8 cellular contexts compared by ENCODE assay signal in genomic region chr6:154615483-154616025, GRCh38.
DNase-seq lines count a peak whose midpoint lies in the region; ATAC-seq, FAIRE-seq and TF ChIP-seq lines count a peak whose summit lies in the region.

No MANE protein-coding gene starts in this region.

- no peak overlapping the region for H4K5ac ChIP-seq in H1 (ENCODE audit: insufficient read length, low read depth, low read length)

- no peaks in the 10 kb centered on the region for H3K23me2 ChIP-seq in H1 (ENCODE audit: low read depth, low read length)

- peak; percentile 23 to 43; a peak in 2 of 4 replicates for TF ChIP-seq RAD21 in H1 (IDR thresholded peaks at IDR 0.05 in 1 of 2, conservative IDR thresholded peaks at IDR 0.05 in 1 of 2; ENCODE audit: low read depth in 2 of 2, low read length in 2 of 2)

- H3K18ac ChIP-seq in H1 (ENCODE audit: extremely low read depth, low read length) = no peak overlapping the region

- H3K4me1 ChIP-seq in H1 (replicated peaks in 1 of 4; ENCODE audit: control insufficient read depth in 3 of 4, insufficient read depth in 4 of 4, low read length in 3 of 4) = no peaks in the 10 kb centered on the region

- no peak overlapping the region for H2BK15ac ChIP-seq in H1 (ENCODE audit: low read length)

- DNase-seq in H7 = peak; percentile 53
- peak; percentile 98 for DNase-seq in NCI-H69 (lab: John Stamatoyannopoulos, UW)
- no peak for DNase-seq in H1 (ENCODE audit: low read depth in 1 of 2, low spot score in 2 of 2)
- peak; percentile 53 for DNase-seq in non-pigmented ciliary epithelial cell (ENCODE audit: low read depth)

- H2AFZ ChIP-seq in H1 (ENCODE audit: low read length) = no peak overlapping the region

- no peak for TF ChIP-seq EP300 in H1 (IDR thresholded peaks at IDR 0.05; ENCODE audit: borderline replicate concordance in 1 of 2, low read depth in 2 of 2, low read length in 2 of 2)

- H2AK5ac ChIP-seq in H1 (ENCODE audit: low read depth, low read length) = no peak overlapping the region

- CTCF ChIA-PET in H1 (lab: Charles Lee; ENCODE audit: partially characterized antibody) = interaction anchor here (0.8 to 1.7 kb wide), 5 partner anchors 11 to 116 kb away, joined by 3 to 6 read pairs (median 3); no protein-coding TSS in a partner anchor

- no peak overlapping the region for H3K27ac ChIP-seq in H1 (ENCODE audit: low read depth, low read length)

- no peak overlapping the region for H3K23ac ChIP-seq in H1 (ENCODE audit: insufficient read length)

- no peak overlapping the region for H2BK5ac ChIP-seq in H1 (ENCODE audit: low read depth, low read length)

- FAIRE-seq in H1 (lab: Jason Lieb, UNC) = no peak

- no peak for TF ChIP-seq POLR2A in H1 (IDR thresholded peaks at IDR 0.05; ENCODE audit: control extremely low read depth in 1 of 2, low read depth in 2 of 2, low read length in 2 of 2)

- H3K14ac ChIP-seq in H1 (ENCODE audit: insufficient read length) = no peak overlapping the region

- no peaks in the 10 kb centered on the region for H3K9me3 ChIP-seq in H1 (ENCODE audit: insufficient read depth in 2 of 2, low read depth in 1 of 2, low read length in 1 of 2)

- H2BK20ac ChIP-seq in H1 (ENCODE audit: low read length) = no peak overlapping the region

- H2BK120ac ChIP-seq in H1 (replicated peaks; ENCODE audit: low read depth, low read length) = no peak overlapping the region

- TF ChIP-seq CTCF in H1 (IDR thresholded peaks at IDR 0.05; ENCODE audit: control extremely low read depth in 1 of 3, insufficient read depth in 1 of 3, low read depth in 1 of 3, low read length in 3 of 3) = peak in 2 of 3 experiments; percentile 13 to 14; a peak in 2 of 4 replicates

- ATAC-seq in GM18907 (IDR thresholded peaks at IDR 0.05; ENCODE audit: unreplicated experiment) (no peak), HG03097 (IDR thresholded peaks at IDR 0.05; ENCODE audit: low FRiP score, unreplicated experiment) (no peak), HG03439 (IDR thresholded peaks at IDR 0.05; ENCODE audit: unreplicated experiment) (no peak), GM18867 (IDR thresholded peaks at IDR 0.05; ENCODE audit: unreplicated experiment) (no peak)

- no peak overlapping the region for H3K4me2 ChIP-seq in H1 (ENCODE audit: insufficient read depth in 1 of 2, low read depth in 2 of 2, low read length in 2 of 2)

- H3K56ac ChIP-seq in H1 (replicated peaks; ENCODE audit: insufficient read length, low read depth, low read length) = no peak overlapping the region

- H4K20me1 ChIP-seq in H1 (replicated peaks in 1 of 2; ENCODE audit: control insufficient read depth in 1 of 2, insufficient read depth in 2 of 2, low read length in 2 of 2) = no peaks in the 10 kb centered on the region

- H4K8ac ChIP-seq in H1 (ENCODE audit: extremely low read depth, insufficient read depth, low read length) = no peak overlapping the region

- H3K27me3 ChIP-seq in H7 (ENCODE audit: control insufficient read depth, insufficient read depth, low read length) (no peaks in the 10 kb centered on the region), H1 (replicated peaks in 1 of 4; ENCODE audit: control insufficient read depth in 3 of 4, extremely low read depth in 1 of 4, insufficient read depth in 3 of 4, low read length in 3 of 4) (no peaks in the 10 kb centered on the region)

- H3K9ac ChIP-seq in H1 (replicated peaks in 1 of 4; ENCODE audit: extremely low read depth in 1 of 4, low read depth in 3 of 4, low read length in 3 of 4) = no peak overlapping the region

- H3K36me3 ChIP-seq in H7 (replicated peaks; ENCODE audit: control insufficient read depth, insufficient read depth, low read length) = no peaks in the 10 kb centered on the region
- no peaks in the 10 kb centered on the region for H3K36me3 ChIP-seq in H1 (ENCODE audit: control insufficient read depth in 2 of 4, insufficient read depth in 4 of 4, low read length in 3 of 4)

- WGBS in H1 (ENCODE audit: extremely low coverage in 1 of 2, insufficient coverage in 1 of 2, insufficient read length in 1 of 2, insufficient replicate concordance in 2 of 2, low coverage in 1 of 2, low lambda C conversion rate in 2 of 2, missing lambda C conversion rate in 1 of 2), 2 experiments = 91% methylated on average over 16 of the region's 16 CpGs; no CpG with 5 or more reads in 1 of the 2 experiments

- POLR2A ChIA-PET in H1 (lab: Charles Lee; ENCODE audit: partially characterized antibody) = interaction anchor here (0.5 kb wide), 1 partner anchor 117 kb away, joined by 3 read pairs; no protein-coding TSS in a partner anchor

- no peak overlapping the region for H3K4me3 ChIP-seq in H7 (ENCODE audit: insufficient read depth, low read depth, low read length)
- no peak overlapping the region for H3K4me3 ChIP-seq in H1 (ENCODE audit: extremely low read depth in 1 of 4, insufficient read depth in 2 of 4, low read depth in 3 of 4, low read length in 4 of 4)

- H3K79me2 ChIP-seq in H1 (ENCODE audit: control insufficient read depth in 1 of 2, insufficient read depth in 2 of 2, low read length in 2 of 2) = no peaks in the 10 kb centered on the region

- no peak overlapping the region for H3K4ac ChIP-seq in H1 (replicated peaks; ENCODE audit: insufficient read length, low read depth, low read length)

- H4K91ac ChIP-seq in H1 (replicated peaks; ENCODE audit: insufficient read length, low read length) = no peak overlapping the region

- no peak overlapping the region for H2BK12ac ChIP-seq in H1 (ENCODE audit: low read depth, low read length)

- no peaks in the 10 kb centered on the region for H3K79me1 ChIP-seq in H1 (ENCODE audit: low read depth, low read length)

TF ChIP-seq in H1, 55 proteins besides CTCF, POLR2A, EP300 and RAD21:
- TF ChIP-seq YY1 (IDR thresholded peaks at IDR 0.05; ENCODE audit: low read depth, low read length) = no peak
- no peak for TF ChIP-seq KDM1A (IDR thresholded peaks at IDR 0.05; ENCODE audit: borderline replicate concordance, low read length)
- TF ChIP-seq POLR2AphosphoS5 (IDR thresholded peaks at IDR 0.05; ENCODE audit: low read depth, low read length) = no peak
- no peak for TF ChIP-seq CREB1 (IDR thresholded peaks at IDR 0.05)
- no peak for TF ChIP-seq SRF (IDR thresholded peaks at IDR 0.05; ENCODE audit: low read depth, low read length)

Comparison
In these comparisons a context has a peak if more than half of its experiments do, and no peak if none do; other contexts are left out.
1. DNase-seq: peak in H7 (single experiment), NCI-H69 (single experiment) and non-pigmented ciliary epithelial cell (single experiment); none in H1 (0 of 2).